20 cellular contexts compared by ENCODE assay signal in the genomic region with DNA sequence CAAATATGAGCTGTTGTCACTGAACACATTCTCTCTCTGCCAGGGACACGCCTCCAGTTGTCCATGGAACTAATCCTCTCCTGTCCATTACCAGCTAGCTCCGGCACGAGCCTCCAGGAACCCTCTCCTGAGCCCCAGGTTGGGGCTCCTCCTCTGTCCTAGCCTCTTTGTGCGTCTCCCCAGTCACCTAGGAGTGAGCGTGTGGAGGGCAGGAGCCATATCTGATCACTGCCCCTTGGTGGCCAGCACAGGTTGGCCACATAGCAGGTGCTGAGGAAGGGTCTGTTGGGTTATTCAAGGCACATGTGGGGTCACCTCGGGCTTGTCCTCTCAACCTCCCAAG. TPM values are rescaled to one million over a fixed set of nuclear protein-coding genes. Genes with fewer than 3 reads are reported as not detected.
DNase-seq lines count a peak whose midpoint lies in the region; ATAC-seq, FAIRE-seq and TF ChIP-seq lines count a peak whose summit lies in the region.
"Had no signal": no experiment of that assay in that cellular context is flagged by ENCODE, and none has a peak within 500 bp of the region (broad histone marks: within the 10 kb centered on the region; RNA-seq: fewer than 3 reads in every experiment).

No MANE protein-coding gene starts in this region.

- no peak for TF ChIP-seq RAD21 in H1 (IDR thresholded peaks at IDR 0.05 in 1 of 2, conservative IDR thresholded peaks at IDR 0.05 in 1 of 2; ENCODE audit: low read depth in 2 of 2, low read length in 2 of 2)

- peaks cover 14% of the 10 kb centered on the region for H3K23me2 ChIP-seq in H1 (ENCODE audit: low read depth, low read length)

- no peak overlapping the region for H2BK15ac ChIP-seq in H1 (ENCODE audit: low read length)

- no peak for TF ChIP-seq EP300 in H1 (IDR thresholded peaks at IDR 0.05; ENCODE audit: borderline replicate concordance in 1 of 2, low read depth in 2 of 2, low read length in 2 of 2)

- peak overlapping the region; percentile 86 to 100 (median 97) for H3K4me2 ChIP-seq in BLaER1 treated with 17β-estradiol and CSF1 and Interleukin-3, amounts not matched to agents 10 nM and 100 nM
- no peak overlapping the region for H3K4me2 ChIP-seq in H1 (ENCODE audit: insufficient read depth in 1 of 2, low read depth in 2 of 2, low read length in 2 of 2)

- H3K23ac ChIP-seq in H1 (ENCODE audit: insufficient read length), result no peak overlapping the region

- peaks cover 3% of the 10 kb centered on the region; the same call in 1 of the 2 replicates for H3K79me1 ChIP-seq in H1 (ENCODE audit: low read depth, low read length)

- no peak overlapping the region for H2BK20ac ChIP-seq in H1 (ENCODE audit: low read length)

- H3K36me3 ChIP-seq in BLaER1 treated with 17β-estradiol and CSF1 and Interleukin-3, amounts not matched to agents 10 nM and 100 nM, result peaks cover 48 to 59% (median 53%) of the 10 kb centered on the region in 11 experiments
- H3K36me3 ChIP-seq in H1 (ENCODE audit: control insufficient read depth in 2 of 4, insufficient read depth in 4 of 4, low read length in 3 of 4) (peaks cover 14 to 43% (median 35%) of the 10 kb centered on the region in 4 experiments; a peak in 7 of 8 replicates), Peyer's patch (peaks cover 0 to 60% (median 0%) of the 10 kb centered on the region in 3 donors)

- H3K4me1 ChIP-seq in BLaER1 treated with 17β-estradiol and CSF1 and Interleukin-3, amounts not matched to agents 10 nM and 100 nM, result peaks cover 35 to 67% (median 58%) of the 10 kb centered on the region in 10 experiments
- H3K4me1 ChIP-seq in H1 (replicated peaks in 1 of 4; ENCODE audit: control insufficient read depth in 3 of 4, insufficient read depth in 4 of 4, low read length in 3 of 4), result peaks cover 0 to 13% (median 7%) of the 10 kb centered on the region in 4 experiments; a peak in 6 of 7 replicates
- H3K4me1 ChIP-seq in Peyer's patch, result peaks cover 0 to 30% (median 13%) of the 10 kb centered on the region in 4 donors

- H3K9me3 ChIP-seq in BLaER1 treated with 17β-estradiol and CSF1 and Interleukin-3, amounts not matched to agents 10 nM and 100 nM (replicated peaks in 1 of 11), result no peaks in the 10 kb centered on the region
- no peaks in the 10 kb centered on the region for H3K9me3 ChIP-seq in H1 (ENCODE audit: insufficient read depth in 2 of 2, low read depth in 1 of 2, low read length in 1 of 2)
- H3K9me3 ChIP-seq in Peyer's patch, result no peaks in the 10 kb centered on the region
- H3K9me3 ChIP-seq: heart right ventricle, sigmoid colon had no signal

- H3K27ac ChIP-seq in BLaER1 treated with 17β-estradiol and CSF1 and Interleukin-3, amounts not matched to agents 10 nM and 100 nM, result peak overlapping the region in 10 of 11 experiments; percentile 53 to 100 (median 97); a peak in 20 of 22 replicates
- no peak overlapping the region for H3K27ac ChIP-seq in H1 (ENCODE audit: low read depth, low read length)
- peak overlapping the region in 1 of 4 donors; percentile 97 for H3K27ac ChIP-seq in Peyer's patch
- H3K27ac ChIP-seq: epithelial cell of prostate, heart right ventricle, SK-N-MC had no signal

- H4K8ac ChIP-seq in H1 (ENCODE audit: extremely low read depth, insufficient read depth, low read length), result peak overlapping the region; percentile 9; the same call in 1 of the 2 replicates

- H3K18ac ChIP-seq in H1 (ENCODE audit: extremely low read depth, low read length), result no peak overlapping the region

- FAIRE-seq in GM12892 (lab: Jason Lieb, UNC) (peak; percentile 85), H1 (lab: Jason Lieb, UNC) (no peak)
- FAIRE-seq: G401.6 had no signal

- H2BK12ac ChIP-seq in H1 (ENCODE audit: low read depth, low read length), result no peak overlapping the region

- POLR2A ChIA-PET in H1 (lab: Charles Lee; ENCODE audit: partially characterized antibody), result interaction anchor here (1.0 to 15.8 kb wide), 2 partner anchors 16 to 37 kb away, joined by 3 to 305 read pairs; a partner anchor contains a TSS

- CTCF ChIA-PET in H1 (lab: Charles Lee; ENCODE audit: partially characterized antibody), result interaction anchor here (0.8 to 9.5 kb wide), 6 partner anchors 10 to 284 kb away, joined by 3 to 71 read pairs (median 4); a partner anchor contains a TSS

- H3K27me3 ChIP-seq in BLaER1 treated with 17β-estradiol and CSF1 and Interleukin-3, amounts not matched to agents 10 nM and 100 nM, result no peaks in the 10 kb centered on the region
- H3K27me3 ChIP-seq in H1 (replicated peaks in 1 of 4; ENCODE audit: control insufficient read depth in 3 of 4, extremely low read depth in 1 of 4, insufficient read depth in 3 of 4, low read length in 3 of 4) (no peaks in the 10 kb centered on the region), Peyer's patch (no peaks in the 10 kb centered on the region)
- H3K27me3 ChIP-seq: heart right ventricle, sigmoid colon had no signal

- peaks cover 0 to 15% of the 10 kb centered on the region in 2 experiments; a peak in 1 of 4 replicates for H3K79me2 ChIP-seq in H1 (ENCODE audit: control insufficient read depth in 1 of 2, insufficient read depth in 2 of 2, low read length in 2 of 2)

- TF ChIP-seq POLR2A in GM12892 (IDR thresholded peaks at IDR 0.05; ENCODE audit: low read depth, low read length), result no peak
- no peak for TF ChIP-seq POLR2A in H1 (IDR thresholded peaks at IDR 0.05; ENCODE audit: control extremely low read depth in 1 of 2, low read depth in 2 of 2, low read length in 2 of 2)
- no peak for TF ChIP-seq POLR2A in Peyer's patch (IDR thresholded peaks at IDR 0.05)

- ATAC-seq in GM21717 (IDR thresholded peaks at IDR 0.05; ENCODE audit: unreplicated experiment), result no peak
- ATAC-seq: HCT116, heart right ventricle, left cardiac atrium, natural killer cell had no signal

- H4K5ac ChIP-seq in H1 (ENCODE audit: insufficient read length, low read depth, low read length), result no peak overlapping the region

- H2BK5ac ChIP-seq in H1 (ENCODE audit: low read depth, low read length), result no peak overlapping the region

- 94% methylated on average over 6 of the region's 6 CpGs; no CpG with 5 or more reads in 1 of the 2 experiments for WGBS in H1 (ENCODE audit: extremely low coverage in 1 of 2, insufficient coverage in 1 of 2, insufficient read length in 1 of 2, insufficient replicate concordance in 2 of 2, low coverage in 1 of 2, low lambda C conversion rate in 2 of 2, missing lambda C conversion rate in 1 of 2), 2 experiments

- H4K91ac ChIP-seq in H1 (replicated peaks; ENCODE audit: insufficient read length, low read length), result no peak overlapping the region

- peak overlapping the region in 9 of 10 experiments; percentile 89 to 99 (median 97); a peak in 17 of 20 replicates for H3K4me3 ChIP-seq in BLaER1 treated with 17β-estradiol and CSF1 and Interleukin-3, amounts not matched to agents 10 nM and 100 nM
- H3K4me3 ChIP-seq in H1 (ENCODE audit: extremely low read depth in 1 of 4, insufficient read depth in 2 of 4, low read depth in 3 of 4, low read length in 4 of 4), result no peak overlapping the region
- H3K4me3 ChIP-seq in Peyer's patch, result peak overlapping the region in 2 of 4 donors; percentile 4 to 81
- H3K4me3 ChIP-seq: sigmoid colon, SK-N-MC had no signal

- TF ChIP-seq CTCF in H1 (IDR thresholded peaks at IDR 0.05; ENCODE audit: control extremely low read depth in 1 of 3, insufficient read depth in 1 of 3, low read depth in 1 of 3, low read length in 3 of 3) (no peak), Peyer's patch (IDR thresholded peaks at IDR 0.05) (no peak)

- H3K9ac ChIP-seq in BLaER1 treated with 17β-estradiol and CSF1 and Interleukin-3, amounts not matched to agents 10 nM and 100 nM, result peak overlapping the region; percentile 88 to 100 (median 96)
- no peak overlapping the region for H3K9ac ChIP-seq in H1 (replicated peaks in 1 of 4; ENCODE audit: extremely low read depth in 1 of 4, low read depth in 3 of 4, low read length in 3 of 4)

- DNase-seq in GM12892 (ENCODE audit: insufficient read length) (no peak), H1 (ENCODE audit: low read depth in 1 of 2, low spot score in 2 of 2) (no peak), NCI-H1436 (lab: John Stamatoyannopoulos, UW) (no peak), Peyer's patch (no peak)
- DNase-seq: activated CD4-positive, CD25-positive, alpha-beta regulatory T cell; activated gamma-delta T cell; central memory CD4-positive, alpha-beta T cell; heart right ventricle; left cardiac atrium; MV-4-11; natural killer cell; NCI-H2171; substantia nigra had no signal

- H3K4ac ChIP-seq in H1 (replicated peaks; ENCODE audit: insufficient read length, low read depth, low read length), result no peak overlapping the region

- peaks cover 29 to 70% (median 45%) of the 10 kb centered on the region in 11 experiments; a peak in 20 of 22 replicates for H4K20me1 ChIP-seq in BLaER1 treated with 17β-estradiol and CSF1 and Interleukin-3, amounts not matched to agents 10 nM and 100 nM
- peaks cover 0 to 14% of the 10 kb centered on the region in 2 experiments for H4K20me1 ChIP-seq in H1 (replicated peaks in 1 of 2; ENCODE audit: control insufficient read depth in 1 of 2, insufficient read depth in 2 of 2, low read length in 2 of 2)

- H3K14ac ChIP-seq in H1 (ENCODE audit: insufficient read length), result no peak overlapping the region

- H2AK5ac ChIP-seq in H1 (ENCODE audit: low read depth, low read length), result no peak overlapping the region

- no peak overlapping the region for H3K56ac ChIP-seq in H1 (replicated peaks; ENCODE audit: insufficient read length, low read depth, low read length)

- no peak overlapping the region for H2AFZ ChIP-seq in H1 (ENCODE audit: low read length)

- H2BK120ac ChIP-seq in H1 (replicated peaks; ENCODE audit: low read depth, low read length), result no peak overlapping the region

RNA-seq across cellular contexts. Expression of a gene that starts 2.5 kb away (rescaled TPM):
- 19.7 TPM for polyA plus RNA-seq in GM12892 (2012; ENCODE audit: missing spikeins)
- 29.4 and 34.0 TPM in 2 replicates for total RNA-seq in H1 (2021; fragmentation: NEBNext Ultra II Directional; extraction: Animal tissue kit (Norgen Biotek cat#: 25700))
- polyA plus RNA-seq in H1 (2011; rRNA removed), result 27.8 and 37.5 TPM in 2 replicates
- polyA plus RNA-seq in H1 (2011; cell fraction: cytosol; rRNA removed), result 11.3 TPM
- 58.4 TPM for polyA plus RNA-seq in H1 (2011; cell fraction: nucleus; rRNA removed)
- 22.3 to 33.8 TPM (median 27.7 TPM) in 4 replicates for polyA plus RNA-seq in H1 (2012, experiment 1 of 2)
- 22.8 TPM for polyA plus RNA-seq in H1 (2012, experiment 2 of 2)
- 35.6 TPM for polyA plus RNA-seq in H1 (2013, experiment 1 of 2)
- 34.9 TPM for polyA plus RNA-seq in H1 (2013, experiment 2 of 2)
- 62.1 and 66.3 TPM in 2 replicates for polyA minus RNA-seq in H1 (2011; rRNA and poly(A)+ RNA removed)
- polyA minus RNA-seq in H1 (2011; cell fraction: cytosol; rRNA and poly(A)+ RNA removed), result 13.3 TPM
- polyA minus RNA-seq in H1 (2011; cell fraction: nucleus; rRNA and poly(A)+ RNA removed), result 22.0 TPM
- 10 to 100 TPM; 37.1 to 61.9 (median 51.6) TPM for total RNA-seq in Peyer's patch

RNA-seq across cellular contexts. Expression of a gene that starts 9.7 kb away (rescaled TPM):
- polyA plus RNA-seq in GM12892 (2012; ENCODE audit: missing spikeins), result 42.1 TPM
- total RNA-seq in H1 (2021; fragmentation: NEBNext Ultra II Directional; extraction: Animal tissue kit (Norgen Biotek cat#: 25700)), result 54.0 and 55.3 TPM in 2 replicates
- 77.8 and 84.8 TPM in 2 replicates for polyA plus RNA-seq in H1 (2011; rRNA removed)
- 87.2 TPM for polyA plus RNA-seq in H1 (2011; cell fraction: cytosol; rRNA removed)
- polyA plus RNA-seq in H1 (2011; cell fraction: nucleus; rRNA removed), result 46.9 TPM
- 45.0 to 56.6 TPM (median 54.3 TPM) in 4 replicates for polyA plus RNA-seq in H1 (2012, experiment 1 of 2)
- 69.2 TPM for polyA plus RNA-seq in H1 (2012, experiment 2 of 2)
- polyA plus RNA-seq in H1 (2013, experiment 1 of 2), result 32.4 TPM
- 33.1 TPM for polyA plus RNA-seq in H1 (2013, experiment 2 of 2)
- polyA minus RNA-seq in H1 (2011; rRNA and poly(A)+ RNA removed), result 43.9 and 53.8 TPM in 2 replicates
- polyA minus RNA-seq in H1 (2011; cell fraction: cytosol; rRNA and poly(A)+ RNA removed), result 20.7 TPM
- polyA minus RNA-seq in H1 (2011; cell fraction: nucleus; rRNA and poly(A)+ RNA removed), result 27.8 TPM
- total RNA-seq in Peyer's patch, result 10 to 100 TPM; 36.2 to 50.3 (median 45.7) TPM

RNA-seq across cellular contexts. Expression of a gene that starts 9.9 kb away (rescaled TPM):
- polyA plus RNA-seq in GM12892 (2012; ENCODE audit: missing spikeins), result 1,538 TPM
- total RNA-seq in H1 (2021; fragmentation: NEBNext Ultra II Directional; extraction: Animal tissue kit (Norgen Biotek cat#: 25700)), result 860 and 896 TPM in 2 replicates
- 826 and 846 TPM in 2 replicates for polyA plus RNA-seq in H1 (2011; rRNA removed)
- 897 TPM for polyA plus RNA-seq in H1 (2011; cell fraction: cytosol; rRNA removed)
- 555 TPM for polyA plus RNA-seq in H1 (2011; cell fraction: nucleus; rRNA removed)
- polyA plus RNA-seq in H1 (2012, experiment 1 of 2), result 843 to 1,282 TPM (median 1,178 TPM) in 4 replicates
- 2,110 TPM for polyA plus RNA-seq in H1 (2012, experiment 2 of 2)
- polyA plus RNA-seq in H1 (2013, experiment 1 of 2), result 1,557 TPM
- 1,524 TPM for polyA plus RNA-seq in H1 (2013, experiment 2 of 2)
- 121 and 136 TPM in 2 replicates for polyA minus RNA-seq in H1 (2011; rRNA and poly(A)+ RNA removed)
- 312 TPM for polyA minus RNA-seq in H1 (2011; cell fraction: cytosol; rRNA and poly(A)+ RNA removed)
- 266 TPM for polyA minus RNA-seq in H1 (2011; cell fraction: nucleus; rRNA and poly(A)+ RNA removed)
- 100 to 1,000 TPM; 412 to 714 (median 579) TPM for total RNA-seq in Peyer's patch

RNA-seq across cellular contexts. Expression of a gene that starts 14.4 kb away (rescaled TPM):
- 0.53 TPM for polyA plus RNA-seq in GM12892 (2012; ENCODE audit: missing spikeins)
- total RNA-seq in H1 (2021; fragmentation: NEBNext Ultra II Directional; extraction: Animal tissue kit (Norgen Biotek cat#: 25700)), result 13.0 and 14.8 TPM in 2 replicates
- 16.1 and 23.4 TPM in 2 replicates for polyA plus RNA-seq in H1 (2011; rRNA removed)
- polyA plus RNA-seq in H1 (2011; cell fraction: cytosol; rRNA removed), result 13.9 TPM
- polyA plus RNA-seq in H1 (2011; cell fraction: nucleus; rRNA removed), result 12.5 TPM
- 6.3 to 11.6 TPM (median 10.7 TPM) in 4 replicates for polyA plus RNA-seq in H1 (2012, experiment 1 of 2)
- polyA plus RNA-seq in H1 (2012, experiment 2 of 2), result 12.3 TPM
- 6.8 TPM for polyA plus RNA-seq in H1 (2013, experiment 1 of 2)
- polyA plus RNA-seq in H1 (2013, experiment 2 of 2), result 7.0 TPM
- 1.8 and 1.9 TPM in 2 replicates for polyA minus RNA-seq in H1 (2011; rRNA and poly(A)+ RNA removed)
- 9.0 TPM for polyA minus RNA-seq in H1 (2011; cell fraction: cytosol; rRNA and poly(A)+ RNA removed)
- 14.0 TPM for polyA minus RNA-seq in H1 (2011; cell fraction: nucleus; rRNA and poly(A)+ RNA removed)
- 10 to 100 TPM in 3 of 4 donors, 1 to 10 TPM in 1; 8.7 to 20.6 (median 13.8) TPM for total RNA-seq in Peyer's patch

RNA-seq across cellular contexts. Expression of a gene that starts 20.2 kb away (rescaled TPM):
- polyA plus RNA-seq in GM12892 (2012; ENCODE audit: missing spikeins), result 13.1 TPM
- 40.1 and 42.4 TPM in 2 replicates for total RNA-seq in H1 (2021; fragmentation: NEBNext Ultra II Directional; extraction: Animal tissue kit (Norgen Biotek cat#: 25700))
- polyA plus RNA-seq in H1 (2011; rRNA removed), result 96.0 and 141 TPM in 2 replicates
- 91.8 TPM for polyA plus RNA-seq in H1 (2011; cell fraction: cytosol; rRNA removed)
- 166 TPM for polyA plus RNA-seq in H1 (2011; cell fraction: nucleus; rRNA removed)
- polyA plus RNA-seq in H1 (2012, experiment 1 of 2), result 34.5 to 52.8 TPM (median 48.8 TPM) in 4 replicates
- 89.3 TPM for polyA plus RNA-seq in H1 (2012, experiment 2 of 2)
- polyA plus RNA-seq in H1 (2013, experiment 1 of 2), result 55.6 TPM
- 68.0 TPM for polyA plus RNA-seq in H1 (2013, experiment 2 of 2)
- polyA minus RNA-seq in H1 (2011; rRNA and poly(A)+ RNA removed), result 71.7 and 87.3 TPM in 2 replicates
- 47.7 TPM for polyA minus RNA-seq in H1 (2011; cell fraction: cytosol; rRNA and poly(A)+ RNA removed)
- 73.1 TPM for polyA minus RNA-seq in H1 (2011; cell fraction: nucleus; rRNA and poly(A)+ RNA removed)
- total RNA-seq in Peyer's patch, result 10 to 100 TPM; 19.8 to 78.1 (median 58.5) TPM

Comparison
In these comparisons a context has a peak if more than half of its experiments do, and no peak if none do; other contexts are left out.
1. H3K4me2 ChIP-seq: peak in BLaER1 treated with 17β-estradiol and CSF1 and Interleukin-3, amounts not matched to agents 10 nM and 100 nM (11 of 11); none in H1 (0 of 2).
2. H3K4me3 ChIP-seq: peak in BLaER1 treated with 17β-estradiol and CSF1 and Interleukin-3, amounts not matched to agents 10 nM and 100 nM (9 of 10); none in H1 (0 of 4).
3. H3K9ac ChIP-seq: peak in BLaER1 treated with 17β-estradiol and CSF1 and Interleukin-3, amounts not matched to agents 10 nM and 100 nM (11 of 11); none in H1 (0 of 4).